Comparison of ENCODE assay signal across 1 cellular context in the genomic region with DNA sequence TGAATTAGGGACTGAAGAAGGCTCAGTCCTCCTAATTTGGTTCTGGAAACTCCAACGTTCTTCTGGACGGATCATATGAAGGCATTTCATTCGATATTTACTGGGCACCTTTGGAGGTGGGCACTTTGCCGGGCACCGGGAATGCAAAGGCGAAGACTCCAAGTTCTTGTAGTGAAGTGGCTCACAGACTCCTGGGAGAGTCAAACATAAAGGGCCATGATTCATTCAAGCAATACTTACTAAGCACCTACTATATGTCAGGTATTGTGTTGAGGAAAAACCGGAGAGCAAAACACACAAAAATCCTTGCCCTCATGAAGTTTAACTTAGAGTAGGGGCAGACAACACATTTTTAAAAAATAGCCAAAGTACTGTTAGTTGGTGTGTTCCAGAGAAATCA.
TF ChIP-seq lines count a peak whose summit lies in the region.

No MANE protein-coding gene starts in this region.

TF ChIP-seq in WTC11, 78 proteins besides CTCF, POLR2A, EP300 and RAD21 (continued from another document):
- TF ChIP-seq, protein P1, sequence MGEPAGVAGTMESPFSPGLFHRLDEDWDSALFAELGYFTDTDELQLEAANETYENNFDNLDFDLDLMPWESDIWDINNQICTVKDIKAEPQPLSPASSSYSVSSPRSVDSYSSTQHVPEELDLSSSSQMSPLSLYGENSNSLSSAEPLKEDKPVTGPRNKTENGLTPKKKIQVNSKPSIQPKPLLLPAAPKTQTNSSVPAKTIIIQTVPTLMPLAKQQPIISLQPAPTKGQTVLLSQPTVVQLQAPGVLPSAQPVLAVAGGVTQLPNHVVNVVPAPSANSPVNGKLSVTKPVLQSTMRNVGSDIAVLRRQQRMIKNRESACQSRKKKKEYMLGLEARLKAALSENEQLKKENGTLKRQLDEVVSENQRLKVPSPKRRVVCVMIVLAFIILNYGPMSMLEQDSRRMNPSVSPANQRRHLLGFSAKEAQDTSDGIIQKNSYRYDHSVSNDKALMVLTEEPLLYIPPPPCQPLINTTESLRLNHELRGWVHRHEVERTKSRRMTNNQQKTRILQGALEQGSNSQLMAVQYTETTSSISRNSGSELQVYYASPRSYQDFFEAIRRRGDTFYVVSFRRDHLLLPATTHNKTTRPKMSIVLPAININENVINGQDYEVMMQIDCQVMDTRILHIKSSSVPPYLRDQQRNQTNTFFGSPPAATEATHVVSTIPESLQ (CRISPR knock-in tag; IDR thresholded peaks at IDR 0.05), result no peak
- TF ChIP-seq, protein P2, sequence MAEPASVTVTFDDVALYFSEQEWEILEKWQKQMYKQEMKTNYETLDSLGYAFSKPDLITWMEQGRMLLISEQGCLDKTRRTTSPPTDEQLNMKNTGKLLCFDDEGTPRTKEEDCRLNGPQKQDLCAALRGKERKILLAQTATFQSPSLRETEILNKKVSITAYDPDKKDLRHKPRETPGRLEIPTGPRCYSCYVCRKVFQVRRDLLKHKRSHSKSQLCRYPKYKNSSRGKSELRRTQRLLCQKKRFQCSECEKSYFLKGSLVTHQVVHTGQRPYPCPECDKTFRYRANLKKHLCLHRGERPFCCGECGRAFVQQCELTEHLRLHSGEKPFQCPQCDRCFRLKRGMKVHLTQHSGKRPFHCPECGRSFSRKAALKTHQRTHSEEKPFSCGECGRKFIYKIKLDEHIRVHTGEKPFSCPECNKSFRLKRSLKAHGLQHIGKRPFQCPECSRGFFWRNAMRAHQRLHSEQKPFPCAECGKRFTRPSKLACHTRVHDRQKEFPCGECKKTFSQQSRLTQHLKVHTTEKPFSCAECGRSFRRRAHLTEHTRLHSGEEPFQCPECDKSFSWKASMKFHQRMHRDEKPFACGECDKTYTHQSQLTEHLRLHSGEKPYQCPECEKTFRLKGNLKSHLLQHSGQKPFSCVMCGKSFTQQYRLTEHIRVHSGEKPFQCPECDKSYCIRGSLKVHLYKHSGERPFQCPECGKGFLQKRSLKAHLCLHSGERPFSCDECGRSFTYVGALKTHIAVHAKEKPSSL (CRISPR knock-in tag; conservative IDR thresholded peaks at IDR 0.05), result no peak
- TF ChIP-seq, protein P3, sequence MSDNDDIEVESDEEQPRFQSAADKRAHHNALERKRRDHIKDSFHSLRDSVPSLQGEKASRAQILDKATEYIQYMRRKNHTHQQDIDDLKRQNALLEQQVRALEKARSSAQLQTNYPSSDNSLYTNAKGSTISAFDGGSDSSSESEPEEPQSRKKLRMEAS (CRISPR knock-in tag; IDR thresholded peaks at IDR 0.05), result no peak
- TF ChIP-seq FOXJ3 (CRISPR knock-in tag; IDR thresholded peaks at IDR 0.05; ENCODE audit: borderline replicate concordance) (no peak), ZNF219 (CRISPR knock-in tag; IDR thresholded peaks at IDR 0.05; ENCODE audit: borderline replicate concordance) (no peak)
- TF ChIP-seq, protein P4, sequence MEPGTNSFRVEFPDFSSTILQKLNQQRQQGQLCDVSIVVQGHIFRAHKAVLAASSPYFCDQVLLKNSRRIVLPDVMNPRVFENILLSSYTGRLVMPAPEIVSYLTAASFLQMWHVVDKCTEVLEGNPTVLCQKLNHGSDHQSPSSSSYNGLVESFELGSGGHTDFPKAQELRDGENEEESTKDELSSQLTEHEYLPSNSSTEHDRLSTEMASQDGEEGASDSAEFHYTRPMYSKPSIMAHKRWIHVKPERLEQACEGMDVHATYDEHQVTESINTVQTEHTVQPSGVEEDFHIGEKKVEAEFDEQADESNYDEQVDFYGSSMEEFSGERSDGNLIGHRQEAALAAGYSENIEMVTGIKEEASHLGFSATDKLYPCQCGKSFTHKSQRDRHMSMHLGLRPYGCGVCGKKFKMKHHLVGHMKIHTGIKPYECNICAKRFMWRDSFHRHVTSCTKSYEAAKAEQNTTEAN (CRISPR knock-in tag; IDR thresholded peaks at IDR 0.05), result no peak
